8 cellular contexts compared by ENCODE assay signal in the genomic region with DNA sequence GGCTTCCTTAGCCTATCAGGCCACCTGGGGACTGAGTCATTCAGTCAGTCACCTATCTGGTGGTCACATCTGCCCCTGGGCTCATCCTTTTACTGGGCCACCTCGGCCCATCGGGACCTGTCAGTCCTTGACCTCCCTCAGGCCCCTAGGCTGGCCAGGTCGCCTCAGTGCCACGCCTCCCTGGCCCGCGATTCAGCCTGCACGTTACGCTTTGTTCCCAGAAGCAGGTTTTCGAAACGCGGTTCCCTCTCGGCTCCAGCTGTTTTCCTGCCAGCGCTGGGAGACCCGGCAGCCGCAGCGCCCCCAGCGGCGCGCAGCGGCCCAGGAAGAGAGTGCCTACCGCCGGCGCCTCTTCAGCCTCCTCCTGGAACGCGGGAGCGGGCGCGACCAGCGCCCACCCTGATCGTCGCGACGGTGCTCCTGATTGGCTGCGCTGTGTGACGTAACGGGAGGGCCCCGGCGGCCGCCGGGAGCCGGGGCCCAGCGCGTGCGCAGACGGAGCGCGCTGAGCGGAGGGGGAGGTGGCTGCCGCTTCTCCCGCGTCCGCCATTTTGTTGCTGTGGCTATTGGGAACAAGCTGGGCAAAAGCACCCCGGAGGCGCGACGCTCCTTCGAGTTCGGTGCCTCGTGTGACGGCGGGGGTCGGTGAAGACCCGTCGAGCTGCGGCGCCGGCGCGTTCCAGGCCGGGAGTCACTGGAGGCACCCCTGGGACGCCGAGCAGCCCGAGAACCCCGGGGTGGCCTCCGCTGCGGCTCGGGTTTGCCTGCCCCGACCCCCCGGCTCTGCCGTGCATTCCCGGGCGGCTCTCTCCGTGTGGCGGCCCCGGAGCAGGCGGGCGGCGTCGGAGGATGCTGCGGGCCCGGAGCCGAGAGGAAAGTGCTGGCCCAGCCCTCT. TPM values are rescaled to one million over a fixed set of nuclear protein-coding genes. Genes with fewer than 3 reads are reported as not detected.
DNase-seq lines count a peak whose midpoint lies in the region; ATAC-seq and TF ChIP-seq lines count a peak whose summit lies in the region.

Gene CRKL (plus strand): TSS at position 492 of the 895 bp plus-strand sequence. CDS start 528 bp downstream, outside the sequence.

- no peaks in the 10 kb centered on the region for H3K9me3 ChIP-seq in left ventricle myocardium inferior (replicated peaks)
- no peaks in the 10 kb centered on the region for H3K9me3 ChIP-seq in prostate gland

- ATAC-seq in HG02870 (IDR thresholded peaks at IDR 0.05; ENCODE audit: unreplicated experiment) = peak; percentile 93

- DNase-seq in GM13976 (ENCODE audit: low spot score) (peak; percentile 100), NCI-H146 (lab: John Stamatoyannopoulos, UW) (peak; percentile 93), T-helper 1 cell (peak; percentile 92 to 98 (median 94)), amniotic epithelial cell (ENCODE audit: low read depth) (peak; percentile 95), left ventricle myocardium inferior (peak; percentile 96), prostate gland (ENCODE audit: low spot score) (peak; percentile 97)

- TF ChIP-seq CTCF in GM13976 (IDR thresholded peaks at IDR 0.05; ENCODE audit: borderline replicate concordance, control extremely low read depth, extremely low read depth, insufficient read depth, missing control alignments) = peak; percentile 91
- peak; percentile 97 for TF ChIP-seq CTCF in left ventricle myocardium inferior (IDR thresholded peaks at IDR 0.05; ENCODE audit: borderline replicate concordance)
- peak; percentile 88 to 98 (median 94) for TF ChIP-seq CTCF in prostate gland (IDR thresholded peaks at IDR 0.05)

- intact Hi-C loops in left ventricle myocardium inferior (cut with micrococcal nuclease) (no loop called here), prostate gland (cut with DNase I) (loop anchor here (2.0 to 5.0 kb wide), 3 partner anchors 60 to 85 kb away; partner anchors contain the start of genes PI4KA, SNAP29 and THAP7)

- in situ Hi-C loops in GM13976 (cut with MboI; ENCODE audit: low sequenced_read_pairs, unreplicated experiment) = no loop called here

- under 1% methylated on average over 26 of the region's 92 CpGs for WGBS in prostate gland
- under 1% methylated on average over 92 of the region's 92 CpGs for WGBS in urinary bladder

- TF ChIP-seq POLR2A in prostate gland (IDR thresholded peaks at IDR 0.05) = peak; percentile 99

- H3K27me3 ChIP-seq in left ventricle myocardium inferior (ENCODE audit: low read depth) (no peaks in the 10 kb centered on the region), prostate gland (replicated peaks; ENCODE audit: insufficient read depth) (no peaks in the 10 kb centered on the region)

- peak within 1 kb of the TSS; percentile 95 for H3K27ac ChIP-seq in left ventricle myocardium inferior (replicated peaks)
- H3K27ac ChIP-seq in prostate gland = peak within 1 kb of the TSS; percentile 94 to 97
- peak within 1 kb of the TSS; percentile 96 for H3K27ac ChIP-seq in urinary bladder (ENCODE audit: low read depth)

- H3K4me1 ChIP-seq in left ventricle myocardium inferior = peaks cover 55% of the 10 kb centered on the region
- peaks cover 8% of the 10 kb centered on the region for H3K4me1 ChIP-seq in prostate gland (replicated peaks)
- H3K4me1 ChIP-seq in urinary bladder (ENCODE audit: insufficient read depth) = no peaks in the 10 kb centered on the region

- H3K4me3 ChIP-seq in left ventricle myocardium inferior (peak within 1 kb of the TSS; percentile 94), prostate gland (peak within 1 kb of the TSS; percentile 90 to 93), urinary bladder (ENCODE audit: low read depth, low read length) (peak within 1 kb of the TSS; percentile 86)

- H3K36me3 ChIP-seq in left ventricle myocardium inferior (no peaks in the 10 kb centered on the region), prostate gland (no peaks in the 10 kb centered on the region), urinary bladder (ENCODE audit: insufficient read depth) (no peaks in the 10 kb centered on the region)

RNA-seq across cellular contexts. Expression of gene CRKL, which starts in this region (rescaled TPM):
- 52.6 TPM for total RNA-seq in left ventricle myocardium inferior
- 10 to 100 TPM; 41.6 to 72.0 TPM for total RNA-seq in prostate gland
- total RNA-seq in urinary bladder = 41.8 TPM
- polyA plus RNA-seq in urinary bladder = 34.8 TPM

Comparison
In these comparisons a context has a peak if more than half of its experiments do, and no peak if none do; other contexts are left out.
1. Peak in every context shown above with its lines: DNase-seq, ATAC-seq, H3K4me3 ChIP-seq and H3K27ac ChIP-seq.